ENCODE assay signal across 24 cellular contexts in the genomic region with DNA sequence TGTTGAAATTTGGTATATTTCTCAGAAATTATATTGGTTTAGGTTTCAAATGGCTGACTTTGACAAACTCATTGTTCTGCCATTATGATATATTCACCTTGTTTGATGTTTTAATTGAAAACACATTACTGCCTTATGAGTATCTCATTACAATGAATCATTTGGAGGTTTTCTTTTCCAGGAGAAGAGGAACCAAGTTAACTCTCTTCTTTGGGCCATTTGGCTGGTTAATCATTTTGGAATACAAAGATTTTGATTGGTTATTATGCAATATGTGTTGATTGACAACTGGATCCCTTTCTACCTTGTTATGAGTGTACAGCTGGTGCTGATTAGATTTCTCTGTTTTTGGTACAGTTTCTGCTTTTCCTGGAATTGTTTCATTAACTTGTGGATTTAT. TPM values are rescaled to one million over a fixed set of nuclear protein-coding genes. Genes with fewer than 3 reads are reported as not detected.
A peak's percentile ranks its signal among the peaks of the same experiment; 100 is the strongest.
DNase-seq lines count a peak whose midpoint lies in the region; ATAC-seq, FAIRE-seq and TF ChIP-seq lines count a peak whose summit lies in the region.
"Had no signal": no experiment of that assay in that cellular context is flagged by ENCODE, and none has a peak within 500 bp of the region (broad histone marks: within the 10 kb centered on the region; RNA-seq: fewer than 3 reads in every experiment).

No MANE protein-coding gene starts in this region.

- H4K20me1 ChIP-seq in HCT116 (ENCODE audit: insufficient read depth) (no peaks in the 10 kb centered on the region), K562 (replicated peaks; ENCODE audit: control insufficient read depth, insufficient read depth, low read length) (no peaks in the 10 kb centered on the region)

- H3K4me3 ChIP-seq in AG10803 (ENCODE audit: low read length), result no peak overlapping the region
- H3K4me3 ChIP-seq in HCT116 (replicated peaks in 1 of 2; ENCODE audit: low read depth in 1 of 2, low read length in 2 of 2), result no peak overlapping the region
- H3K4me3 ChIP-seq in K562, result no peak overlapping the region

- H3K9me1 ChIP-seq in K562 (ENCODE audit: control insufficient read depth, insufficient read depth, low read length), result no peaks in the 10 kb centered on the region

- POLR2A ChIA-PET in HCT116 (lab: Charles Lee) (no interaction called here), K562 (lab: Yijun Ruan, JAX) (no interaction called here)

- RAD21 ChIA-PET in HCT116 (lab: Charles Lee; ENCODE audit: low non-redundant PET in 1 of 2, low total read pairs in 2 of 2, uncharacterized antibody in 2 of 2, unreplicated experiment in 2 of 2), result no interaction called here

- no peak overlapping the region for H3K4me2 ChIP-seq in HCT116 (ENCODE audit: low read length)
- H3K4me2 ChIP-seq in K562 (ENCODE audit: insufficient read depth, low read length), result no peak overlapping the region

- H3K9me2 ChIP-seq in HCT116 (ENCODE audit: insufficient read depth), result no peaks in the 10 kb centered on the region

- H3K9me3 ChIP-seq in HCT116 (ENCODE audit: control insufficient read depth in 1 of 2, insufficient read depth in 1 of 2, low read depth in 1 of 2, low read length in 2 of 2) (no peaks in the 10 kb centered on the region), K562 (replicated peaks; ENCODE audit: control insufficient read depth, insufficient read depth, low read depth, low read length) (no peaks in the 10 kb centered on the region)
- H3K9me3 ChIP-seq: BE2C had no signal

- TF ChIP-seq RAD21 in HCT116 (IDR thresholded peaks at IDR 0.05; ENCODE audit: low read depth) (no peak), K562 (CRISPR knock-in tag; conservative IDR thresholded peaks at IDR 0.05 in 1 of 2, IDR thresholded peaks at IDR 0.05 in 1 of 2) (no peak)

- intact Hi-C loops in HCT116 (cut with micrococcal nuclease) (no loop called here), K562 (cut with micrococcal nuclease) (no loop called here)

- no peak for TF ChIP-seq EP300 in K562 (IDR thresholded peaks at IDR 0.05; ENCODE audit: low read length)

- no peaks in the 10 kb centered on the region for H3K79me2 ChIP-seq in HCT116 (ENCODE audit: insufficient read depth, low read length)
- H3K79me2 ChIP-seq in K562 (ENCODE audit: control insufficient read depth, insufficient read depth, low read length), result no peaks in the 10 kb centered on the region

- CTCF ChIA-PET in HCT116 (lab: Charles Lee), result no interaction called here
- CTCF ChIA-PET in K562 (lab: Yijun Ruan, JAX; ENCODE audit: low intra/inter-chr PET ratio), result no interaction called here

- TF ChIP-seq POLR2A in HCT116 (IDR thresholded peaks at IDR 0.05; ENCODE audit: borderline replicate concordance, extremely low read depth, insufficient read depth, insufficient read length), result no peak
- no peak for TF ChIP-seq POLR2A in K562 (conservative IDR thresholded peaks at IDR 0.05)

- ATAC-seq in HCT116, result no peak
- ATAC-seq in K562, result no peak
- ATAC-seq in GM21737 (IDR thresholded peaks at IDR 0.05; ENCODE audit: unreplicated experiment), result no peak
- ATAC-seq in HG02973 (IDR thresholded peaks at IDR 0.05; ENCODE audit: unreplicated experiment), result no peak
- ATAC-seq in GM19023 (IDR thresholded peaks at IDR 0.05; ENCODE audit: unreplicated experiment), result no peak

- peak; percentile 26 for DNase-seq in AG10803 (ENCODE audit: low read depth)
- no peak for DNase-seq in HCT116 (ENCODE audit: low read depth, low spot score)
- no peak for DNase-seq in K562 (ENCODE audit: extremely low read depth in 1 of 4, low spot score in 3 of 4)
- peak; percentile 35 for DNase-seq in fibroblast of peridontal ligament (ENCODE audit: extremely low read depth)
- no peak for DNase-seq in ACHN
- DNase-seq: 8988T; BE2C; C1 segment of cervical spinal cord; CD4-positive, CD25-positive, alpha-beta regulatory T cell; CD8-positive, alpha-beta memory T cell; COR-L47; DMS 273 treated with DMSO at 0.1 percent for 48 hours; DMS53; H9; Kasumi-1; KG1 had no signal

- H2AFZ ChIP-seq in HCT116 (ENCODE audit: low read depth, low read length, poor library complexity, severe bottlenecking) (peak overlapping the region; percentile 27), K562 (ENCODE audit: low read depth, low read length) (no peak overlapping the region)

- H3K9ac ChIP-seq in HCT116 (ENCODE audit: low read length) (no peak overlapping the region), K562 (ENCODE audit: insufficient read depth in 1 of 2, low read depth in 2 of 2, low read length in 2 of 2) (no peak overlapping the region)

- BruUV-seq in HCT116 (replicated peaks; lab: Mats Ljungman, UMichigan) (no TSS peak), K562 (replicated peaks; lab: Mats Ljungman, UMichigan) (no TSS peak)

- peaks cover 0 to 6% of the 10 kb centered on the region in 2 experiments; a peak in 1 of 4 replicates for H3K4me1 ChIP-seq in HCT116 (ENCODE audit: control insufficient read depth in 1 of 2, insufficient read depth in 2 of 2, low read length in 2 of 2)
- H3K4me1 ChIP-seq in K562 (replicated peaks in 1 of 2; ENCODE audit: control insufficient read depth in 2 of 2, insufficient read depth in 2 of 2, low read length in 2 of 2), result peaks cover 0 to 2% of the 10 kb centered on the region in 2 experiments; a peak in 2 of 5 replicates
- H3K4me1 ChIP-seq: BE2C had no signal

- H3K36me3 ChIP-seq in HCT116 (ENCODE audit: control insufficient read depth in 1 of 2, insufficient read depth in 2 of 2, low read length in 2 of 2) (no peaks in the 10 kb centered on the region), K562 (ENCODE audit: control insufficient read depth, insufficient read depth, low read length) (no peaks in the 10 kb centered on the region)
- H3K36me3 ChIP-seq: BE2C had no signal

- TF ChIP-seq CTCF in AG10803 (conservative IDR thresholded peaks at IDR 0.05; ENCODE audit: low read length) (no peak), HCT116 (IDR thresholded peaks at IDR 0.05 in 2 of 3, conservative IDR thresholded peaks at IDR 0.05 in 1 of 3; ENCODE audit: borderline replicate concordance in 1 of 3, insufficient read depth in 1 of 3, low read depth in 2 of 3, low read length in 2 of 3) (no peak), K562 (IDR thresholded peaks at IDR 0.05 in 2 of 3, conservative IDR thresholded peaks at IDR 0.05 in 1 of 3; ENCODE audit: insufficient read depth in 2 of 3, low read depth in 1 of 3, low read length in 3 of 3) (no peak)

- no peak for FAIRE-seq in K562 (lab: Jason Lieb, UNC)
- FAIRE-seq: G401.6, GM12891, H1 had no signal

- H3K27me3 ChIP-seq in HCT116 (ENCODE audit: insufficient read depth, low read length) (no peaks in the 10 kb centered on the region), K562 (ENCODE audit: control insufficient read depth in 2 of 2, insufficient read depth in 2 of 2, low read length in 2 of 2) (no peaks in the 10 kb centered on the region; a peak in 1 of 5 replicates)
- H3K27me3 ChIP-seq: BE2C had no signal

- H3K27ac ChIP-seq in HCT116 (ENCODE audit: low read depth, low read length), result no peak overlapping the region
- H3K27ac ChIP-seq in K562 (ENCODE audit: extremely low read depth, low read depth, low read length), result no peak overlapping the region
- H3K27ac ChIP-seq: HL-60 had no signal

- in situ Hi-C loops in K562 (cut with MboI), result loop anchor here (25.0 kb wide), 1 partner anchor 704 kb away; no protein-coding TSS in a partner anchor
- in situ Hi-C loops in ACHN (cut with HindIII; ENCODE audit: low pct_ligation_motif_present, low pct_unique_long_range_greater_than_20kb, low sequenced_read_pairs), result no loop called here

TF ChIP-seq in K562, 482 proteins besides CTCF, POLR2A, EP300 and RAD21 (continues in another document):
- TF ChIP-seq CEBPG (CRISPR knock-in tag; IDR thresholded peaks at IDR 0.05), result no peak
- TF ChIP-seq CEBPG (tag; conservative IDR thresholded peaks at IDR 0.05 in 1 of 2, IDR thresholded peaks at IDR 0.05 in 1 of 2), result 0 out of 4 replicates have a peak, but pooled peaks of 1 of the 2 experiments have one; percentile 25

RNA-seq across cellular contexts. Expression of a gene that starts 49.3 kb away (rescaled TPM):
- total RNA-seq in HCT116 (2021; ENCODE audit: unreplicated experiment) (3.2 TPM), K562 (2014; rRNA removed) (9.2 and 10.4 TPM in 2 replicates), K562 (2014; rRNA removed; fragmentation: Illumina TruSeq; extraction: Trizol) (5.0 and 5.8 TPM in 2 replicates), K562 (2015; rRNA removed; fragmentation: Illumina TruSeq; extraction: Trizol) (1.8 and 2.6 TPM in 2 replicates), K562 (2021) (6.1 and 7.3 TPM in 2 replicates)
- 2.2 and 2.8 TPM in 2 replicates for polyA plus RNA-seq in HCT116 (2012)
- 0.67 and 1.6 TPM in 2 replicates for total RNA-seq in K562 (2011; cell fraction: chromatin; rRNA removed; ENCODE audit: low replicate concordance)
- 0.92 and 1.5 TPM in 2 replicates for total RNA-seq in K562 (2011; cell fraction: nucleolus; rRNA removed)
- 1.5 TPM in 1 of 2 replicates, not detected in the other for total RNA-seq in K562 (2011; cell fraction: nucleoplasm; rRNA removed)
- polyA plus RNA-seq in K562 (2011; rRNA removed) (6.7 and 7.2 TPM in 2 replicates), K562 (2014; fragmentation: Illumina TruSeq; extraction: Trizol) (3.8 and 5.4 TPM in 2 replicates), K562 (2014; fragmentation: Nextera tagmentation; extraction: Ambion mirVana) (1 to 10 TPM in 1 of 2 experiments, under 1 TPM in 1; 0.51 to 1.6 TPM), K562 (2014; rRNA removed) (7.2 and 10.3 TPM in 2 replicates)
- 5.3 and 8.7 TPM in 2 replicates for polyA plus RNA-seq in K562 (2011; cell fraction: cytosol; rRNA removed)
- polyA plus RNA-seq in K562 (2011; cell fraction: nucleus; rRNA removed), result 2.8 and 4.8 TPM in 2 replicates
- 1.7 and 2.8 TPM in 2 replicates for polyA plus RNA-seq in K562 (2012)
- 1.3 and 1.9 TPM in 2 replicates for polyA minus RNA-seq in K562 (2011; rRNA and poly(A)+ RNA removed)
- 2.1 and 2.9 TPM in 2 replicates for polyA minus RNA-seq in K562 (2011; cell fraction: cytosol; rRNA and poly(A)+ RNA removed)
- 0.81 and 1.4 TPM in 2 replicates for polyA minus RNA-seq in K562 (2011; cell fraction: nucleus; rRNA and poly(A)+ RNA removed)
- total RNA-seq: A673, H9 had no signal
- polyA plus RNA-seq: H1 had no signal

Comparison
In these comparisons a context has a peak if more than half of its experiments do, and no peak if none do; other contexts are left out.
1. DNase-seq: peak in AG10803 (single experiment) and fibroblast of peridontal ligament (single experiment); none in HCT116 (single experiment), K562 (0 of 4) and ACHN (single experiment).